9 cellular contexts compared by ENCODE assay signal in genomic region chr5:90386099-90386710, GRCh38. TPM values are rescaled to one million over a fixed set of nuclear protein-coding genes. Genes with fewer than 3 reads are reported as not detected.
DNase-seq lines count a peak whose midpoint lies in the region; ATAC-seq, FAIRE-seq and TF ChIP-seq lines count a peak whose summit lies in the region.
"Had no signal": no experiment of that assay in that cellular context is flagged by ENCODE, and none has a peak within 500 bp of the region (broad histone marks: within the 10 kb centered on the region; RNA-seq: fewer than 3 reads in every experiment).

No MANE protein-coding gene starts in this region.

- no peaks in the 10 kb centered on the region for H3K9me3 ChIP-seq in small intestine (ENCODE audit: control insufficient read depth, low read depth)

- POLR2A ChIA-PET in activated CD4-positive, alpha-beta T cell treated with anti-CD3 and anti-CD28 coated beads, Interleukin-2, amount 10 ng/mL, durations not matched to agents 7 days and 5 days (lab: Charles Lee): no interaction called here

- no peaks in the 10 kb centered on the region for H3K9me3 Mint-ChIP-seq in endothelial cell (ENCODE audit: unreplicated experiment)
- H3K9me3 Mint-ChIP-seq in activated CD4-positive, alpha-beta T cell treated with anti-CD3 and anti-CD28 coated beads, Interleukin-2, amount 10 ng/mL, durations not matched to agents 7 days and 5 days: no peaks in the 10 kb centered on the region

- no peaks in the 10 kb centered on the region for H3K36me3 ChIP-seq in small intestine (ENCODE audit: control insufficient read depth in 2 of 2, insufficient read depth in 2 of 2, low read length in 2 of 2)

- WGBS in small intestine, 3 donors: 86 to 90% (median 88%) methylated on average over 1 of the region's 1 CpG

- H3K27me3 Mint-ChIP-seq in endothelial cell (ENCODE audit: unreplicated experiment): no peaks in the 10 kb centered on the region
- peaks cover 5% of the 10 kb centered on the region for H3K27me3 Mint-ChIP-seq in activated CD4-positive, alpha-beta T cell treated with anti-CD3 and anti-CD28 coated beads, Interleukin-2, amount 10 ng/mL, durations not matched to agents 7 days and 5 days

- no peak overlapping the region for H3K4me3 ChIP-seq in small intestine (ENCODE audit: low read depth in 1 of 2, low read length in 2 of 2)

- peak; percentile 28 for DNase-seq in NCI-H1436 (lab: John Stamatoyannopoulos, UW)
- no peak for DNase-seq in NCI-H1436 treated with DMSO at 0.1 percent for 48 hours (lab: John Stamatoyannopoulos, UW)
- peak; percentile 22 for DNase-seq in NCI-H460 (ENCODE audit: extremely low read depth, low read depth)
- DNase-seq in endothelial cell (ENCODE audit: low spot score): no peak
- DNase-seq in small intestine: peak; percentile 18
- DNase-seq in stimulated activated CD4-positive, alpha-beta T cell treated with anti-CD3 and anti-CD28 coated beads, Interleukin-15, amount 100 ng/mL, for 24 hours: no peak
- no peak for DNase-seq in activated CD4-positive, alpha-beta T cell treated with anti-CD3 and anti-CD28 coated beads, Interleukin-2, amount 10 ng/mL, durations not matched to agents 7 days and 5 days
- DNase-seq: C1 segment of cervical spinal cord had no signal

- peak; percentile 96 for TF ChIP-seq CTCF in endothelial cell (IDR thresholded peaks at IDR 0.05; ENCODE audit: unreplicated experiment)

- no peaks in the 10 kb centered on the region for H3K36me3 Mint-ChIP-seq in endothelial cell (ENCODE audit: low read depth, unreplicated experiment)
- H3K36me3 Mint-ChIP-seq in activated CD4-positive, alpha-beta T cell treated with anti-CD3 and anti-CD28 coated beads, Interleukin-2, amount 10 ng/mL, durations not matched to agents 7 days and 5 days (ENCODE audit: low read depth): no peaks in the 10 kb centered on the region

- peak; percentile 97 for FAIRE-seq in small intestine (lab: Jason Lieb, UNC)

- H3K27ac Mint-ChIP-seq in endothelial cell (ENCODE audit: unreplicated experiment): no peak overlapping the region
- H3K27ac Mint-ChIP-seq in activated CD4-positive, alpha-beta T cell treated with anti-CD3 and anti-CD28 coated beads, Interleukin-2, amount 10 ng/mL, durations not matched to agents 7 days and 5 days: no peak overlapping the region

- H3K4me1 Mint-ChIP-seq in endothelial cell (ENCODE audit: unreplicated experiment): peaks cover 11% of the 10 kb centered on the region
- peaks cover 2% of the 10 kb centered on the region for H3K4me1 Mint-ChIP-seq in activated CD4-positive, alpha-beta T cell treated with anti-CD3 and anti-CD28 coated beads, Interleukin-2, amount 10 ng/mL, durations not matched to agents 7 days and 5 days

- no peak for ATAC-seq in HG02885 (IDR thresholded peaks at IDR 0.05; ENCODE audit: poor library complexity, unreplicated experiment)

- H3K27me3 ChIP-seq in small intestine (ENCODE audit: control insufficient read depth in 2 of 2, insufficient read depth in 2 of 2, low read length in 2 of 2): no peaks in the 10 kb centered on the region

- no peaks in the 10 kb centered on the region for H3K4me1 ChIP-seq in small intestine (ENCODE audit: control insufficient read depth in 2 of 2, insufficient read depth in 1 of 2, low read depth in 1 of 2, low read length in 1 of 2)

- H3K27ac ChIP-seq in small intestine (ENCODE audit: low read depth in 1 of 2, low read length in 1 of 2): no peak overlapping the region

- H3K4me3 Mint-ChIP-seq in endothelial cell (ENCODE audit: unreplicated experiment): no peak overlapping the region
- no peak overlapping the region for H3K4me3 Mint-ChIP-seq in activated CD4-positive, alpha-beta T cell treated with anti-CD3 and anti-CD28 coated beads, Interleukin-2, amount 10 ng/mL, durations not matched to agents 7 days and 5 days

- CTCF ChIA-PET in activated CD4-positive, alpha-beta T cell treated with anti-CD3 and anti-CD28 coated beads, Interleukin-2, amount 10 ng/mL, durations not matched to agents 7 days and 5 days (lab: Charles Lee): no interaction called here

RNA-seq across cellular contexts. Expression of gene CETN3, which starts 23.4 kb away (rescaled TPM):
- total RNA-seq in NCI-H460 (2014; rRNA removed; shearing (Covaris generic)): 60.8 and 61.3 TPM in 2 replicates
- 25.3 and 40.5 TPM in 2 replicates for polyA plus RNA-seq in NCI-H460 (2014; cell fraction: nucleus; rRNA removed)
- 20.4 TPM for total RNA-seq in endothelial cell (ENCODE audit: unreplicated experiment)
- 10 to 100 TPM; 10.8 to 17.1 (median 12.5) TPM for polyA plus RNA-seq in small intestine
- 10 to 100 TPM; 25.0 to 28.2 TPM for total RNA-seq in activated CD4-positive, alpha-beta T cell treated with anti-CD3 and anti-CD28 coated beads, Interleukin-2, amount 10 ng/mL, durations not matched to agents 7 days and 5 days

Comparison
In these comparisons a context has a peak if more than half of its experiments do, and no peak if none do; other contexts are left out.
1. DNase-seq: peak in NCI-H1436 (single experiment), NCI-H460 (single experiment) and small intestine (single experiment); none in NCI-H1436 treated with DMSO at 0.1 percent for 48 hours (single experiment), endothelial cell (single experiment), stimulated activated CD4-positive, alpha-beta T cell treated with anti-CD3 and anti-CD28 coated beads, Interleukin-15, amount 100 ng/mL, for 24 hours (single experiment) and activated CD4-positive, alpha-beta T cell treated with anti-CD3 and anti-CD28 coated beads, Interleukin-2, amount 10 ng/mL, durations not matched to agents 7 days and 5 days (single experiment).